Comparison of ENCODE assay signal across 8 cellular contexts in genomic region chr3:53196575-53197407, GRCh38. TPM values are rescaled to one million over a fixed set of nuclear protein-coding genes. Genes with fewer than 3 reads are reported as not detected.
DNase-seq lines count a peak whose midpoint lies in the region; ATAC-seq, FAIRE-seq and TF ChIP-seq lines count a peak whose summit lies in the region.

No MANE protein-coding gene starts in this region.

- peaks cover 1% of the 10 kb centered on the region for H3K36me3 Mint-ChIP-seq in astrocyte (ENCODE audit: low read depth, unreplicated experiment)

- H3K27ac Mint-ChIP-seq in astrocyte (ENCODE audit: unreplicated experiment), result peak overlapping the region; percentile 71

- no peaks in the 10 kb centered on the region for H3F3A ChIP-seq in OCI-LY1 (ENCODE audit: insufficient read depth, low read length)

- no peaks in the 10 kb centered on the region for H3K9me3 Mint-ChIP-seq in astrocyte (ENCODE audit: unreplicated experiment)

- H3K4me3 ChIP-seq in right cardiac atrium (ENCODE audit: low read length) (no peak overlapping the region), heart left ventricle (no peak overlapping the region), OCI-LY1 (ENCODE audit: low read depth, low read length, poor library complexity, severe bottlenecking) (peak overlapping the region; percentile 65), astrocyte (ENCODE audit: insufficient read depth, low read depth, low read length) (no peak overlapping the region), skeletal muscle cell (ENCODE audit: low read depth, low read length) (no peak overlapping the region), suprapubic skin (no peak overlapping the region)

- H3K27ac ChIP-seq in right cardiac atrium (ENCODE audit: low read length) (no peak overlapping the region), heart left ventricle (no peak overlapping the region), OCI-LY1 (ENCODE audit: low read depth, low read length, poor library complexity, severe bottlenecking) (peak overlapping the region; percentile 79), astrocyte (ENCODE audit: low read depth, low read length) (peak overlapping the region; percentile 60), suprapubic skin (no peak overlapping the region)

- H3K4me1 ChIP-seq in right cardiac atrium (ENCODE audit: control insufficient read depth, insufficient read depth, low read length), result peaks cover 12% of the 10 kb centered on the region
- peaks cover 0 to 49% (median 22%) of the 10 kb centered on the region in 12 donors for H3K4me1 ChIP-seq in heart left ventricle
- peaks cover 47% of the 10 kb centered on the region for H3K4me1 ChIP-seq in OCI-LY1 (ENCODE audit: insufficient read depth, low read length, severe bottlenecking)
- peaks cover 14% of the 10 kb centered on the region for H3K4me1 ChIP-seq in astrocyte (ENCODE audit: insufficient read depth, low read length)
- H3K4me1 ChIP-seq in suprapubic skin, result peaks cover 18% of the 10 kb centered on the region

- FAIRE-seq in astrocyte (lab: Jason Lieb, UNC), result no peak

- H2AFZ ChIP-seq in OCI-LY1 (ENCODE audit: low read length) (peak overlapping the region; percentile 60; the same call in 1 of the 2 replicates), astrocyte (ENCODE audit: low read depth, low read length) (peak overlapping the region; percentile 55)

- H3K9me2 ChIP-seq in OCI-LY1 (ENCODE audit: low read depth, low read length), result no peaks in the 10 kb centered on the region

- H3K9me3 ChIP-seq in right cardiac atrium (ENCODE audit: control insufficient read depth, low read length) (no peaks in the 10 kb centered on the region), heart left ventricle (no peaks in the 10 kb centered on the region), OCI-LY1 (ENCODE audit: low read length) (no peaks in the 10 kb centered on the region), astrocyte (ENCODE audit: insufficient read depth, low read depth, low read length) (no peaks in the 10 kb centered on the region), suprapubic skin (no peaks in the 10 kb centered on the region)

- intact Hi-C loops in right cardiac atrium (cut with DNase I), result loop anchor here (1.0 to 5.0 kb wide), 5 partner anchors 64 to 84 kb away; partner anchors contain the start of gene RFT1 (in 3 of the 4)
- intact Hi-C loops in heart left ventricle (cut with DNase I), result loop anchor here (1.0 to 5.0 kb wide), 5 partner anchors 62 to 82 kb away; partner anchors contain the start of gene RFT1 (in 6 of the 10)

- H3K36me3 ChIP-seq in heart left ventricle (peaks cover 0 to 27% (median 0%) of the 10 kb centered on the region in 9 donors), OCI-LY1 (ENCODE audit: insufficient read depth, low read length) (peaks cover 23% of the 10 kb centered on the region), astrocyte (ENCODE audit: insufficient read depth, low read length) (no peaks in the 10 kb centered on the region), suprapubic skin (peaks cover 2% of the 10 kb centered on the region)

- no peak for TF ChIP-seq EP300 in suprapubic skin (IDR thresholded peaks at IDR 0.05)

- no peaks in the 10 kb centered on the region for H4K20me1 ChIP-seq in OCI-LY1 (ENCODE audit: insufficient read depth, low read length)
- H4K20me1 ChIP-seq in astrocyte (ENCODE audit: insufficient read depth, low read length), result no peaks in the 10 kb centered on the region

- no peak overlapping the region for H3K4me3 Mint-ChIP-seq in astrocyte (ENCODE audit: unreplicated experiment)

- peaks cover 8% of the 10 kb centered on the region for H3K4me1 Mint-ChIP-seq in astrocyte (ENCODE audit: low read depth, unreplicated experiment)

- peak in 2 of 12 donors; percentile 9 to 16 for TF ChIP-seq CTCF in heart left ventricle (IDR thresholded peaks at IDR 0.05)
- TF ChIP-seq CTCF in OCI-LY1 (IDR thresholded peaks at IDR 0.05; ENCODE audit: low read length), result peak; percentile 31
- TF ChIP-seq CTCF in astrocyte (IDR thresholded peaks at IDR 0.05; ENCODE audit: insufficient read depth, low read depth, low read length), result no peak
- TF ChIP-seq CTCF in suprapubic skin (IDR thresholded peaks at IDR 0.05), result no peak

- H3K27me3 ChIP-seq in right cardiac atrium (ENCODE audit: control insufficient read depth, insufficient read depth) (no peaks in the 10 kb centered on the region), heart left ventricle (no peaks in the 10 kb centered on the region), OCI-LY1 (ENCODE audit: insufficient read depth, low read length) (no peaks in the 10 kb centered on the region), astrocyte (ENCODE audit: insufficient read depth, low read length) (no peaks in the 10 kb centered on the region), suprapubic skin (no peaks in the 10 kb centered on the region)

- 0 out of 2 replicates have a peak, but pooled peaks cover 4% of the 10 kb centered on the region for H3K79me2 ChIP-seq in OCI-LY1 (ENCODE audit: insufficient read depth, low read length)
- H3K79me2 ChIP-seq in astrocyte (ENCODE audit: insufficient read depth, low read length), result no peaks in the 10 kb centered on the region

- H3K9ac ChIP-seq in OCI-LY1 (ENCODE audit: low read length) (peak overlapping the region; percentile 64), astrocyte (ENCODE audit: low read length) (peak overlapping the region; percentile 60)

- H3K4me2 ChIP-seq in OCI-LY1 (ENCODE audit: low read length) (peak overlapping the region; percentile 75), astrocyte (ENCODE audit: low read length) (peak overlapping the region; percentile 20)

- DNase-seq in right cardiac atrium, result peak in 2 of 3 donors; percentile 60 to 68
- DNase-seq in heart left ventricle, result no peak
- peak; percentile 39 for DNase-seq in astrocyte (ENCODE audit: low read depth)
- peak; percentile 31 for DNase-seq in skeletal muscle cell (ENCODE audit: low read depth)
- DNase-seq in suprapubic skin (ENCODE audit: low spot score in 2 of 2), result no peak
- DNase-seq in iPS-NIHi11 (ENCODE audit: low spot score), result no peak

- H3K27me3 Mint-ChIP-seq in astrocyte (ENCODE audit: low read depth, unreplicated experiment), result peaks cover 15% of the 10 kb centered on the region

- TF ChIP-seq POLR2A in heart left ventricle (IDR thresholded peaks at IDR 0.05), result no peak
- no peak for TF ChIP-seq POLR2A in suprapubic skin (IDR thresholded peaks at IDR 0.05)

- ATAC-seq in right cardiac atrium (no peak), heart left ventricle (no peak), HG03139 (IDR thresholded peaks at IDR 0.05; ENCODE audit: unreplicated experiment) (no peak)

- 54% methylated on average over 17 of the region's 17 CpGs for WGBS in right cardiac atrium
- 61 to 66% (median 66%) methylated on average over 16 to 17 of the region's 17 CpGs for WGBS in heart left ventricle, 4 donors
- WGBS in suprapubic skin, result 67% methylated on average over 14 of the region's 17 CpGs

RNA-seq across cellular contexts. Expression of gene PRKCD, which starts 35.8 kb away (rescaled TPM):
- total RNA-seq in right cardiac atrium (10 to 100 TPM; 26.2 to 34.4 (median 31.3) TPM), heart left ventricle (10 to 100 TPM in 6 of 9 donors, 1 to 10 TPM in 3; 5.3 to 44.5 (median 11.6) TPM), astrocyte (25.4 and 28.8 TPM in 2 replicates), suprapubic skin (10 to 100 TPM; 27.9 to 31.3 (median 29.3) TPM)
- polyA plus RNA-seq in right cardiac atrium (20.9 TPM), heart left ventricle (10 to 100 TPM in 1 of 2 donors, 1 to 10 TPM in 1; 7.8 to 13.4 TPM)

RNA-seq across cellular contexts. Expression of gene TKT, which starts 59.0 kb away (rescaled TPM):
- total RNA-seq in right cardiac atrium (10 to 100 TPM; 40.3 to 61.8 (median 42.7) TPM), heart left ventricle (100 to 1,000 TPM in 1 of 9 donors, 10 to 100 TPM in 8; 20.6 to 111 (median 36.6) TPM), astrocyte (265 and 318 TPM in 2 replicates), suprapubic skin (100 to 1,000 TPM; 107 to 194 (median 155) TPM)
- polyA plus RNA-seq in right cardiac atrium (37.7 TPM), heart left ventricle (100 to 1,000 TPM in 1 of 2 donors, 10 to 100 TPM in 1; 23.8 to 111 TPM)

Comparison
In these comparisons a context has a peak if more than half of its experiments do, and no peak if none do; other contexts are left out.
1. DNase-seq: peak in right cardiac atrium (2 of 3), astrocyte (single experiment) and skeletal muscle cell (single experiment); none in heart left ventricle (0 of 5), suprapubic skin (0 of 2) and iPS-NIHi11 (single experiment).
2. H3K27ac ChIP-seq: peak in OCI-LY1 (single experiment) and astrocyte (single experiment); none in right cardiac atrium (single experiment), heart left ventricle (0 of 12) and suprapubic skin (single experiment).